Comparison of ENCODE assay signal across 9 cellular contexts in genomic region chr5:66554211-66554610, GRCh38. TPM values are rescaled to one million over a fixed set of nuclear protein-coding genes. Genes with fewer than 3 reads are reported as not detected.
DNase-seq lines count a peak whose midpoint lies in the region; ATAC-seq and TF ChIP-seq lines count a peak whose summit lies in the region.
"Had no signal": no experiment of that assay in that cellular context is flagged by ENCODE, and none has a peak within 500 bp of the region (broad histone marks: within the 10 kb centered on the region; RNA-seq: fewer than 3 reads in every experiment).

No MANE protein-coding gene starts in this region.

- no peak overlapping the region for H3K27ac ChIP-seq in upper lobe of right lung

- peak; percentile 94 for DNase-seq in M059J (ENCODE audit: low read depth)
- peak; percentile 89 for DNase-seq in astrocyte of the hippocampus (ENCODE audit: low read depth, low spot score)
- DNase-seq in upper lobe of right lung = no peak
- no peak for DNase-seq in posterior vena cava (ENCODE audit: low spot score)
- no peak for DNase-seq in stimulated activated naive CD4-positive, alpha-beta T cell (lab: John Stamatoyannopoulos, UW)
- no peak for DNase-seq in NCI-H187 treated with DMSO at 0.1 percent for 48 hours (lab: John Stamatoyannopoulos, UW)

- no peak for TF ChIP-seq CTCF in upper lobe of right lung (IDR thresholded peaks at IDR 0.05)

- intact Hi-C loops in upper lobe of right lung (cut with DNase I) (no loop called here), posterior vena cava (cut with DNase I) (no loop called here)

- no peaks in the 10 kb centered on the region for H3K27me3 ChIP-seq in upper lobe of right lung

- ATAC-seq in GM18517 (IDR thresholded peaks at IDR 0.05; ENCODE audit: unreplicated experiment) = peak; percentile 96
- peak; percentile 98 for ATAC-seq in GM21825 (IDR thresholded peaks at IDR 0.05; ENCODE audit: unreplicated experiment)
- peak; percentile 93 for ATAC-seq in upper lobe of right lung
- ATAC-seq: Panc1 had no signal

- H3K36me3 ChIP-seq in upper lobe of right lung = no peaks in the 10 kb centered on the region

- peaks cover 13% of the 10 kb centered on the region for H3K4me1 ChIP-seq in upper lobe of right lung

- no peak overlapping the region for H3K4me3 ChIP-seq in upper lobe of right lung

- H3K9me3 ChIP-seq in upper lobe of right lung = no peaks in the 10 kb centered on the region

RNA-seq across cellular contexts. Expression of gene MAST4, which starts 42.0 kb away (rescaled TPM):
- 5.7 and 6.8 TPM in 2 replicates for total RNA-seq in M059J (2014; rRNA removed; shearing (Covaris generic))
- total RNA-seq in upper lobe of right lung (52.6 TPM), posterior vena cava (10 to 100 TPM; 36.4 to 45.6 TPM)

Comparison
In these comparisons a context has a peak if more than half of its experiments do, and no peak if none do; other contexts are left out.
1. DNase-seq: peak in M059J (single experiment) and astrocyte of the hippocampus (single experiment); none in upper lobe of right lung (single experiment), posterior vena cava (single experiment), stimulated activated naive CD4-positive, alpha-beta T cell (0 of 6) and NCI-H187 treated with DMSO at 0.1 percent for 48 hours (single experiment).
2. Peak in every context shown above with its lines, with median percentiles within 50 percentile points of each other: ATAC-seq.